Comparison of ENCODE assay signal across 13 cellular contexts in genomic region chr10:72764151-72764550, GRCh38.
DNase-seq lines count a peak whose midpoint lies in the region; ATAC-seq and TF ChIP-seq lines count a peak whose summit lies in the region.
"Had no signal": no experiment of that assay in that cellular context is flagged by ENCODE, and none has a peak within 500 bp of the region (broad histone marks: within the 10 kb centered on the region; RNA-seq: fewer than 3 reads in every experiment).

No MANE protein-coding gene starts in this region.

- peak; percentile 75 for DNase-seq in AG08395 (ENCODE audit: low spot score)
- DNase-seq in HS-27A (ENCODE audit: low read depth), result peak; percentile 46
- DNase-seq in astrocyte of the spinal cord (ENCODE audit: low read depth, low spot score), result peak; percentile 87
- DNase-seq in kidney tubule cell (ENCODE audit: low spot score), result peak; percentile 79
- DNase-seq in NCI-H1694 treated with DMSO at 0.1 percent for 48 hours (lab: John Stamatoyannopoulos, UW), result no peak
- DNase-seq in T1000 (lab: John Stamatoyannopoulos, UW), result no peak
- DNase-seq in sciatic nerve (ENCODE audit: low spot score), result no peak
- DNase-seq in activated CD8-positive, alpha-beta memory T cell treated with anti-CD3 and anti-CD28 coated beads, Interleukin-2, amount 50 U/mL, for 4 hours, result no peak
- DNase-seq: activated CD4-positive, alpha-beta T cell treated with anti-CD3 and anti-CD28 coated beads for 1 hour; GDM1; naive thymus-derived CD8-positive, alpha-beta T cell; NCI-H2029 treated with DMSO at 0.1 percent for 48 hours; spleen had no signal

- in situ Hi-C loops in astrocyte of the spinal cord (cut with HindIII; ENCODE audit: low sequenced_read_pairs), result no loop called here

- TF ChIP-seq CTCF in astrocyte of the spinal cord (IDR thresholded peaks at IDR 0.05; ENCODE audit: low read depth, low read length), result no peak

- no peak overlapping the region for H3K4me3 ChIP-seq in astrocyte of the spinal cord (ENCODE audit: low read depth, low read length)
- H3K4me3 ChIP-seq: spleen had no signal

- ATAC-seq in sciatic nerve, result no peak
- ATAC-seq: naive thymus-derived CD8-positive, alpha-beta T cell had no signal

- intact Hi-C loops in sciatic nerve (cut with DNase I), result no loop called here

Comparison
In these comparisons a context has a peak if more than half of its experiments do, and no peak if none do; other contexts are left out.
1. DNase-seq: peak in AG08395 (single experiment), HS-27A (single experiment), astrocyte of the spinal cord (single experiment) and kidney tubule cell (single experiment); none in NCI-H1694 treated with DMSO at 0.1 percent for 48 hours (single experiment), T1000 (single experiment), sciatic nerve (single experiment) and activated CD8-positive, alpha-beta memory T cell treated with anti-CD3 and anti-CD28 coated beads, Interleukin-2, amount 50 U/mL, for 4 hours (single experiment).